Comparison of ENCODE assay signal across 24 cellular contexts in genomic region chr3:51946796-51947195, GRCh38. TPM values are rescaled to one million over a fixed set of nuclear protein-coding genes. Genes with fewer than 3 reads are reported as not detected.
A peak's percentile ranks its signal among the peaks of the same experiment; 100 is the strongest.
DNase-seq lines count a peak whose midpoint lies in the region; ATAC-seq, FAIRE-seq and TF ChIP-seq lines count a peak whose summit lies in the region.
"Had no signal": no experiment of that assay in that cellular context is flagged by ENCODE, and none has a peak within 500 bp of the region (broad histone marks: within the 10 kb centered on the region; RNA-seq: fewer than 3 reads in every experiment).

No MANE protein-coding gene starts in this region.

- H3K4me1 ChIP-seq in right atrium auricular region, result peaks cover 0 to 14% of the 10 kb centered on the region in 2 donors
- H3K4me1 ChIP-seq in astrocyte (ENCODE audit: insufficient read depth, low read length), result peaks cover 10% of the 10 kb centered on the region
- H3K4me1 ChIP-seq in upper lobe of right lung, result peaks cover 13% of the 10 kb centered on the region
- H3K4me1 ChIP-seq in psoas muscle, result peaks cover 9% of the 10 kb centered on the region
- H3K4me1 ChIP-seq: BE2C had no signal

- no peak overlapping the region for H3K4me3 Mint-ChIP-seq in astrocyte (ENCODE audit: unreplicated experiment)
- H3K4me3 Mint-ChIP-seq in neural crest cell, result no peak overlapping the region
- H3K4me3 Mint-ChIP-seq: GM23338 had no signal

- no peaks in the 10 kb centered on the region for H3K79me2 ChIP-seq in astrocyte (ENCODE audit: insufficient read depth, low read length)

- H3K27ac ChIP-seq in right atrium auricular region (no peak overlapping the region), astrocyte (ENCODE audit: low read depth, low read length) (no peak overlapping the region), upper lobe of right lung (no peak overlapping the region), psoas muscle (no peak overlapping the region)
- H3K27ac ChIP-seq: PC-9 had no signal

- H3K27me3 ChIP-seq in right atrium auricular region, result no peaks in the 10 kb centered on the region
- peaks cover 2% of the 10 kb centered on the region for H3K27me3 ChIP-seq in astrocyte (ENCODE audit: insufficient read depth, low read length)
- H3K27me3 ChIP-seq in upper lobe of right lung, result no peaks in the 10 kb centered on the region
- H3K27me3 ChIP-seq in psoas muscle (ENCODE audit: insufficient read depth in 3 of 3, low read length in 2 of 3), result no peaks in the 10 kb centered on the region
- H3K27me3 ChIP-seq: BE2C had no signal

- no peak overlapping the region for H3K9ac ChIP-seq in astrocyte (ENCODE audit: low read length)

- no peak for ATAC-seq in upper lobe of right lung
- no peak for ATAC-seq in psoas muscle
- no peak for ATAC-seq in GM19395 (IDR thresholded peaks at IDR 0.05; ENCODE audit: unreplicated experiment)
- ATAC-seq: GM23338 had no signal

- no peak for FAIRE-seq in astrocyte (lab: Jason Lieb, UNC)
- FAIRE-seq: D721Med, GM18507 had no signal

- H3K9me3 Mint-ChIP-seq in astrocyte (ENCODE audit: unreplicated experiment), result peaks cover 3% of the 10 kb centered on the region
- no peaks in the 10 kb centered on the region for H3K9me3 Mint-ChIP-seq in neural crest cell
- H3K9me3 Mint-ChIP-seq: GM23338 had no signal

- TF ChIP-seq CTCF in right atrium auricular region (IDR thresholded peaks at IDR 0.05) (no peak), astrocyte (IDR thresholded peaks at IDR 0.05; ENCODE audit: insufficient read depth, low read depth, low read length) (no peak), neural crest cell (conservative IDR thresholded peaks at IDR 0.05) (no peak), upper lobe of right lung (IDR thresholded peaks at IDR 0.05) (no peak), psoas muscle (IDR thresholded peaks at IDR 0.05) (no peak)

- H3K36me3 Mint-ChIP-seq in astrocyte (ENCODE audit: low read depth, unreplicated experiment), result peaks cover 10% of the 10 kb centered on the region
- no peaks in the 10 kb centered on the region for H3K36me3 Mint-ChIP-seq in neural crest cell (ENCODE audit: low read depth)

- no peak overlapping the region for H3K4me2 ChIP-seq in astrocyte (ENCODE audit: low read length)
- H3K4me2 ChIP-seq: GM23338, PC-9 had no signal

- H3K27me3 Mint-ChIP-seq in astrocyte (ENCODE audit: low read depth, unreplicated experiment) (peaks cover 49% of the 10 kb centered on the region), neural crest cell (ENCODE audit: low read depth) (peaks cover 7% of the 10 kb centered on the region)

- WGBS in psoas muscle, 3 donors, result 66 to 78% (median 72%) methylated on average over 3 to 4 of the region's 4 CpGs

- DNase-seq in cardiac septum (ENCODE audit: low spot score) (peak; percentile 54), right atrium auricular region (ENCODE audit: low spot score) (no peak), astrocyte (ENCODE audit: low read depth) (no peak), neural crest cell (ENCODE audit: low read depth, low spot score) (no peak), upper lobe of right lung (peak; percentile 48), psoas muscle (no peak)
- DNase-seq: BE2C, DMS53, GDM1, KBM-7, NCI-H1092 treated with DMSO at 0.1 percent for 48 hours, NCI-H1436 treated with DMSO at 0.1 percent for 48 hours, NCI-H2029, NCI-H2227 treated with DMSO at 0.1 percent for 48 hours, NCI-H510A, NCI-H748 treated with DMSO at 0.1 percent for 48 hours, PC-9, RPMI8226 had no signal

- H3K36me3 ChIP-seq in right atrium auricular region, result no peaks in the 10 kb centered on the region
- H3K36me3 ChIP-seq in astrocyte (ENCODE audit: insufficient read depth, low read length), result no peaks in the 10 kb centered on the region
- no peaks in the 10 kb centered on the region for H3K36me3 ChIP-seq in upper lobe of right lung
- H3K36me3 ChIP-seq in psoas muscle (ENCODE audit: insufficient read depth in 1 of 2, low read depth in 1 of 2), result peaks cover 0 to 56% of the 10 kb centered on the region in 2 donors
- H3K36me3 ChIP-seq: BE2C, HAP-1 had no signal

- H3K27ac Mint-ChIP-seq in astrocyte (ENCODE audit: unreplicated experiment), result peak overlapping the region; percentile 47
- H3K27ac Mint-ChIP-seq in neural crest cell (ENCODE audit: unreplicated experiment), result peak overlapping the region; percentile 19
- H3K27ac Mint-ChIP-seq: GM23338 had no signal

- intact Hi-C loops in cardiac septum (cut with DNase I), result no loop called here
- intact Hi-C loops in upper lobe of right lung (cut with DNase I), result no loop called here
- intact Hi-C loops in psoas muscle (cut with DNase I), result no loop called here

- H3K4me1 Mint-ChIP-seq in astrocyte (ENCODE audit: low read depth, unreplicated experiment) (no peaks in the 10 kb centered on the region), neural crest cell (peaks cover 9% of the 10 kb centered on the region)

- H4K20me1 ChIP-seq in astrocyte (ENCODE audit: insufficient read depth, low read length), result no peaks in the 10 kb centered on the region

- H3K9me3 ChIP-seq in right atrium auricular region (no peaks in the 10 kb centered on the region), astrocyte (ENCODE audit: insufficient read depth, low read depth, low read length) (no peaks in the 10 kb centered on the region), upper lobe of right lung (no peaks in the 10 kb centered on the region), psoas muscle (no peaks in the 10 kb centered on the region)
- H3K9me3 ChIP-seq: BE2C, HAP-1 had no signal

- H3K4me3 ChIP-seq in right atrium auricular region (no peak overlapping the region), astrocyte (ENCODE audit: insufficient read depth, low read depth, low read length) (no peak overlapping the region), upper lobe of right lung (no peak overlapping the region), psoas muscle (no peak overlapping the region)
- H3K4me3 ChIP-seq: GM23338, HAP-1, PC-9 had no signal

- H2AFZ ChIP-seq in astrocyte (ENCODE audit: low read depth, low read length), result no peak overlapping the region
- H2AFZ ChIP-seq: GM23338, PC-9 had no signal

RNA-seq across cellular contexts. Expression of gene PARP3, which starts 4.6 kb away (rescaled TPM):
- total RNA-seq in cardiac septum (15.2 TPM), right atrium auricular region (10 to 100 TPM in 1 of 2 donors, 1 to 10 TPM in 1; 9.8 to 12.8 TPM), astrocyte (4.6 and 4.8 TPM in 2 replicates), neural crest cell (4.3 and 4.6 TPM in 2 replicates), upper lobe of right lung (20.9 TPM), psoas muscle (10 to 100 TPM in 3 of 4 donors, 1 to 10 TPM in 1; 10.0 to 15.8 (median 13.1) TPM)
- 10 to 100 TPM in 1 of 3 donors, 1 to 10 TPM in 2; 5.2 to 11.3 (median 9.9) TPM for polyA plus RNA-seq in psoas muscle

RNA-seq across cellular contexts. Expression of gene RRP9, which starts 5.1 kb away (rescaled TPM):
- total RNA-seq in cardiac septum (9.7 TPM), right atrium auricular region (10 to 100 TPM in 1 of 2 donors, 1 to 10 TPM in 1; 6.3 to 11.1 TPM), astrocyte (22.9 and 25.5 TPM in 2 replicates), neural crest cell (37.9 and 40.1 TPM in 2 replicates), upper lobe of right lung (20.6 TPM), psoas muscle (10 to 100 TPM; 19.9 to 28.2 (median 26.3) TPM)
- 10 to 100 TPM; 32.6 to 61.4 (median 36.9) TPM for polyA plus RNA-seq in psoas muscle

RNA-seq across cellular contexts. Expression of gene GPR62, which starts 8.4 kb away (rescaled TPM):
- total RNA-seq in cardiac septum (0.16 TPM), right atrium auricular region (under 1 TPM; 0.12 to 0.82 TPM), astrocyte (not detected in 2 replicates), neural crest cell (0.18 and 0.23 TPM in 2 replicates), upper lobe of right lung (not detected), psoas muscle (under 1 TPM; 0.16 to 0.65 (median 0.32) TPM)
- polyA plus RNA-seq in psoas muscle, result under 1 TPM; 0.04 to 0.93 (median 0.07) TPM
- total RNA-seq: A673, PC-9 had no signal

RNA-seq across cellular contexts. Expression of gene PCBP4, which starts 20.5 kb away (rescaled TPM):
- total RNA-seq in cardiac septum (91.4 TPM), right atrium auricular region (100 to 1,000 TPM in 1 of 2 donors, 10 to 100 TPM in 1; 73.8 to 119 TPM), astrocyte (95.4 and 102 TPM in 2 replicates), neural crest cell (228 and 235 TPM in 2 replicates), upper lobe of right lung (37.1 TPM), psoas muscle (100 to 1,000 TPM; 117 to 161 (median 126) TPM)
- polyA plus RNA-seq in psoas muscle, result 100 to 1,000 TPM in 1 of 3 donors, 10 to 100 TPM in 2; 36.0 to 133 (median 60.7) TPM

RNA-seq across cellular contexts. Expression of gene ABHD14B, which starts 27.1 kb away (rescaled TPM):
- total RNA-seq in cardiac septum, result 13.6 TPM
- 10 to 100 TPM; 15.6 to 20.9 TPM for total RNA-seq in right atrium auricular region
- total RNA-seq in astrocyte, result 10.3 and 12.3 TPM in 2 replicates
- total RNA-seq in neural crest cell, result 4.7 and 6.2 TPM in 2 replicates
- 55.9 TPM for total RNA-seq in upper lobe of right lung
- 10 to 100 TPM in 3 of 4 donors, 1 to 10 TPM in 1; 9.5 to 15.9 (median 15.5) TPM for total RNA-seq in psoas muscle
- 10 to 100 TPM; 11.7 to 24.8 (median 12.3) TPM for polyA plus RNA-seq in psoas muscle

Comparison
In these comparisons a context has a peak if more than half of its experiments do, and no peak if none do; other contexts are left out.
1. DNase-seq: peak in cardiac septum (single experiment) and upper lobe of right lung (single experiment); none in right atrium auricular region (single experiment), astrocyte (single experiment), neural crest cell (single experiment) and psoas muscle (0 of 2).